Comparison of ENCODE assay signal across 8 cellular contexts in genomic region chr20:38094373-38094775, GRCh38.
DNase-seq lines count a peak whose midpoint lies in the region; ATAC-seq, FAIRE-seq and TF ChIP-seq lines count a peak whose summit lies in the region.

No MANE protein-coding gene starts in this region.

- peaks cover 0 to 1% of the 10 kb centered on the region in 2 experiments; a peak in 2 of 4 replicates for H3K36me3 ChIP-seq in GM12878 (ENCODE audit: control insufficient read depth in 2 of 2, insufficient read depth in 2 of 2, low read length in 1 of 2)

- intact Hi-C loops in GM12878 (cut with micrococcal nuclease; ENCODE audit: unreplicated experiment): loop anchor here (2.0 kb wide), 1 partner anchor 58 kb away; no protein-coding TSS in a partner anchor

- no peak overlapping the region for H3K4me3 Mint-ChIP-seq in activated CD8-positive, alpha-beta memory T cell treated with anti-CD3 and anti-CD28 coated beads, Interleukin-2, amount 10 ng/mL, durations not matched to agents 7 days and 5 days
- H3K4me3 Mint-ChIP-seq in mesothelial cell of epicardium: no peak overlapping the region

- H4K20me1 ChIP-seq in GM12878 (ENCODE audit: control insufficient read depth, insufficient read depth): no peaks in the 10 kb centered on the region

- no peak for TF ChIP-seq CTCF in GM12878 (IDR thresholded peaks at IDR 0.05 in 2 of 3, conservative IDR thresholded peaks at IDR 0.05 in 1 of 3; ENCODE audit: control insufficient read depth in 2 of 3, extremely low read depth in 1 of 3, insufficient read depth in 1 of 3, low read depth in 3 of 3, low read length in 3 of 3)
- TF ChIP-seq CTCF in mesothelial cell of epicardium (IDR thresholded peaks at IDR 0.05; ENCODE audit: unreplicated experiment): no peak

- peak; percentile 93 for ATAC-seq in activated CD8-positive, alpha-beta memory T cell treated with anti-CD3 and anti-CD28 coated beads, Interleukin-2, amount 10 ng/mL, durations not matched to agents 7 days and 5 days
- ATAC-seq in HG02759 (IDR thresholded peaks at IDR 0.05; ENCODE audit: unreplicated experiment) (peak; percentile 64), GM12878 (peak; percentile 81)

- DNase-seq in activated CD8-positive, alpha-beta memory T cell treated with anti-CD3 and anti-CD28 coated beads, Interleukin-2, amount 10 ng/mL, durations not matched to agents 7 days and 5 days: peak; percentile 72
- DNase-seq in activated CD8-positive, alpha-beta memory T cell treated with anti-CD3 and anti-CD28 coated beads, Interleukin-2, amount 50 U/mL, for 4 hours: no peak
- DNase-seq in NOMO-1 treated with dmso at 0.1 percent for 144 hours (lab: John Stamatoyannopoulos, UW; ENCODE audit: unreplicated experiment) (peak; percentile 44), GM12878 (ENCODE audit: low read depth, low spot score) (peak; percentile 73), mesothelial cell of epicardium (ENCODE audit: low spot score in 2 of 2, unreplicated experiment in 2 of 2) (no peak), amygdala (lab: John Stamatoyannopoulos, UW) (no peak), NCI-H2196 treated with DMSO at 0.1 percent for 48 hours (lab: John Stamatoyannopoulos, UW; ENCODE audit: unreplicated experiment) (no peak)

- POLR2A ChIA-PET in GM12878 (lab: Charles Lee): interaction anchor here (0.9 to 2.7 kb wide), 4 partner anchors 13 to 57 kb away, joined by 4 to 11 read pairs (median 6); no protein-coding TSS in a partner anchor

- CTCF ChIA-PET in activated CD8-positive, alpha-beta memory T cell treated with anti-CD3 and anti-CD28 coated beads, Interleukin-2, amount 10 ng/mL, durations not matched to agents 7 days and 5 days (lab: Charles Lee): interaction anchor here (1.0 to 3.2 kb wide), 4 partner anchors 13 to 128 kb away, joined by 3 to 15 read pairs (median 5); no protein-coding TSS in a partner anchor
- CTCF ChIA-PET in GM12878 (lab: Yijun Ruan, JAX): interaction anchor here (0.6 to 15.1 kb wide), 11 partner anchors 11 to 309 kb away, joined by 3 to 189 read pairs (median 3); partner anchors contain the start of gene TGM2

- H3K27ac ChIP-seq in GM12878 (ENCODE audit: control insufficient read depth, insufficient read depth): peak overlapping the region; percentile 98

- no peak for FAIRE-seq in GM12878 (lab: Jason Lieb, UNC)

- RAD21 ChIA-PET in GM12878 (lab: Charles Lee; ENCODE audit: unreplicated experiment): interaction anchor here (1.2 to 7.8 kb wide), 11 partner anchors 11 to 127 kb away, joined by 3 to 79 read pairs (median 7); no protein-coding TSS in a partner anchor

- peaks cover 5% of the 10 kb centered on the region for H3K27me3 Mint-ChIP-seq in activated CD8-positive, alpha-beta memory T cell treated with anti-CD3 and anti-CD28 coated beads, Interleukin-2, amount 10 ng/mL, durations not matched to agents 7 days and 5 days
- H3K27me3 Mint-ChIP-seq in mesothelial cell of epicardium (ENCODE audit: low read depth): no peaks in the 10 kb centered on the region

- H3K4me1 Mint-ChIP-seq in activated CD8-positive, alpha-beta memory T cell treated with anti-CD3 and anti-CD28 coated beads, Interleukin-2, amount 10 ng/mL, durations not matched to agents 7 days and 5 days: peaks cover 46% of the 10 kb centered on the region
- peaks cover 10% of the 10 kb centered on the region for H3K4me1 Mint-ChIP-seq in mesothelial cell of epicardium

- peak overlapping the region; percentile 80 for H3K4me2 ChIP-seq in GM12878 (ENCODE audit: control insufficient read depth, insufficient read depth)

- peak; percentile 88 to 93 for TF ChIP-seq EP300 in GM12878 (IDR thresholded peaks at IDR 0.05; ENCODE audit: borderline replicate concordance in 1 of 2, control insufficient read depth in 1 of 2, low read depth in 2 of 2, low read length in 2 of 2)

- in situ Hi-C loops in GM12878 (cut with MboI): no loop called here

- peak overlapping the region; percentile 65 for H3K27ac Mint-ChIP-seq in activated CD8-positive, alpha-beta memory T cell treated with anti-CD3 and anti-CD28 coated beads, Interleukin-2, amount 10 ng/mL, durations not matched to agents 7 days and 5 days
- H3K27ac Mint-ChIP-seq in mesothelial cell of epicardium: peak overlapping the region; percentile 51

- H2AFZ ChIP-seq in GM12878 (ENCODE audit: control insufficient read depth, low read depth, low read length): no peak overlapping the region

- no peaks in the 10 kb centered on the region for H3K9me3 ChIP-seq in GM12878 (replicated peaks; ENCODE audit: control insufficient read depth, insufficient read depth, low read length)

- 0% methylated on average over 1 of the region's 1 CpG for WGBS in GM12878 (ENCODE audit: insufficient coverage, insufficient replicate concordance, low lambda C conversion rate, missing lambda C conversion rate)

- H3K4me3 ChIP-seq in GM12878: no peak overlapping the region

- H3K36me3 Mint-ChIP-seq in activated CD8-positive, alpha-beta memory T cell treated with anti-CD3 and anti-CD28 coated beads, Interleukin-2, amount 10 ng/mL, durations not matched to agents 7 days and 5 days: peaks cover 11% of the 10 kb centered on the region
- peaks cover 9% of the 10 kb centered on the region for H3K36me3 Mint-ChIP-seq in mesothelial cell of epicardium

- peaks cover 47% of the 10 kb centered on the region for H3K4me1 ChIP-seq in GM12878 (ENCODE audit: control insufficient read depth, insufficient read depth, low read length)

- no peaks in the 10 kb centered on the region for H3K27me3 ChIP-seq in GM12878 (replicated peaks in 1 of 2; ENCODE audit: control insufficient read depth in 2 of 2, insufficient read depth in 2 of 2, low read length in 1 of 2)

- no peak overlapping the region; the same call in 1 of the 2 replicates for H3K9ac ChIP-seq in GM12878 (ENCODE audit: control insufficient read depth, insufficient read depth, low read length)

- H3K9me3 Mint-ChIP-seq in activated CD8-positive, alpha-beta memory T cell treated with anti-CD3 and anti-CD28 coated beads, Interleukin-2, amount 10 ng/mL, durations not matched to agents 7 days and 5 days (ENCODE audit: low read depth): no peaks in the 10 kb centered on the region
- peaks cover 5% of the 10 kb centered on the region for H3K9me3 Mint-ChIP-seq in mesothelial cell of epicardium

- 0 out of 2 replicates have a peak, but pooled peaks cover 2% of the 10 kb centered on the region for H3K79me2 ChIP-seq in GM12878 (ENCODE audit: control insufficient read depth, insufficient read depth, low read length)

- SMC1A ChIA-PET in GM12878 (lab: Charles Lee; ENCODE audit: uncharacterized antibody, unreplicated experiment): interaction anchor here (1.3 to 8.6 kb wide), 10 partner anchors 16 to 127 kb away, joined by 3 to 166 read pairs (median 6); no protein-coding TSS in a partner anchor

- TF ChIP-seq POLR2A in GM12878 (IDR thresholded peaks at IDR 0.05; ENCODE audit: low read depth, low read length): no peak

- BruUV-seq in GM12878 (replicated peaks; lab: Mats Ljungman, UMichigan): no TSS peak

- TF ChIP-seq RAD21 in GM12878 (IDR thresholded peaks at IDR 0.05; ENCODE audit: insufficient read depth, low read depth, low read length): no peak

TF ChIP-seq in GM12878, 131 proteins besides CTCF, POLR2A, EP300 and RAD21 (continues in another document):
- TF ChIP-seq ESRRA (IDR thresholded peaks at IDR 0.05; ENCODE audit: low read length): peak; percentile 95
- TF ChIP-seq, protein P1, sequence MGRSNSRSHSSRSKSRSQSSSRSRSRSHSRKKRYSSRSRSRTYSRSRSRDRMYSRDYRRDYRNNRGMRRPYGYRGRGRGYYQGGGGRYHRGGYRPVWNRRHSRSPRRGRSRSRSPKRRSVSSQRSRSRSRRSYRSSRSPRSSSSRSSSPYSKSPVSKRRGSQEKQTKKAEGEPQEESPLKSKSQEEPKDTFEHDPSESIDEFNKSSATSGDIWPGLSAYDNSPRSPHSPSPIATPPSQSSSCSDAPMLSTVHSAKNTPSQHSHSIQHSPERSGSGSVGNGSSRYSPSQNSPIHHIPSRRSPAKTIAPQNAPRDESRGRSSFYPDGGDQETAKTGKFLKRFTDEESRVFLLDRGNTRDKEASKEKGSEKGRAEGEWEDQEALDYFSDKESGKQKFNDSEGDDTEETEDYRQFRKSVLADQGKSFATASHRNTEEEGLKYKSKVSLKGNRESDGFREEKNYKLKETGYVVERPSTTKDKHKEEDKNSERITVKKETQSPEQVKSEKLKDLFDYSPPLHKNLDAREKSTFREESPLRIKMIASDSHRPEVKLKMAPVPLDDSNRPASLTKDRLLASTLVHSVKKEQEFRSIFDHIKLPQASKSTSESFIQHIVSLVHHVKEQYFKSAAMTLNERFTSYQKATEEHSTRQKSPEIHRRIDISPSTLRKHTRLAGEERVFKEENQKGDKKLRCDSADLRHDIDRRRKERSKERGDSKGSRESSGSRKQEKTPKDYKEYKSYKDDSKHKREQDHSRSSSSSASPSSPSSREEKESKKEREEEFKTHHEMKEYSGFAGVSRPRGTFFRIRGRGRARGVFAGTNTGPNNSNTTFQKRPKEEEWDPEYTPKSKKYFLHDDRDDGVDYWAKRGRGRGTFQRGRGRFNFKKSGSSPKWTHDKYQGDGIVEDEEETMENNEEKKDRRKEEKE (IDR thresholded peaks at IDR 0.05): no peak
- TF ChIP-seq MXI1 (IDR thresholded peaks at IDR 0.05; ENCODE audit: low read depth, low read length): peak; percentile 24; the same call in 1 of the 2 replicates
- peak; percentile 92 for TF ChIP-seq NR2F1 (conservative IDR thresholded peaks at IDR 0.05)
- no peak for TF ChIP-seq KLF5 (IDR thresholded peaks at IDR 0.05; ENCODE audit: partially characterized antibody)

Comparison
In these comparisons a context has a peak if more than half of its experiments do, and no peak if none do; other contexts are left out.
1. DNase-seq: peak in activated CD8-positive, alpha-beta memory T cell treated with anti-CD3 and anti-CD28 coated beads, Interleukin-2, amount 10 ng/mL, durations not matched to agents 7 days and 5 days (single experiment), NOMO-1 treated with dmso at 0.1 percent for 144 hours (single experiment) and GM12878 (single experiment); none in activated CD8-positive, alpha-beta memory T cell treated with anti-CD3 and anti-CD28 coated beads, Interleukin-2, amount 50 U/mL, for 4 hours (single experiment), mesothelial cell of epicardium (0 of 2), amygdala (0 of 56) and NCI-H2196 treated with DMSO at 0.1 percent for 48 hours (single experiment).
2. Peak in every context shown above with its lines, with median percentiles within 50 percentile points of each other: ATAC-seq.